16 cellular contexts compared by ENCODE assay signal in genomic region chr1:41589395-41589794, GRCh38.
"Had no signal": no experiment of that assay in that cellular context is flagged by ENCODE, and none has a peak within 500 bp of the region (broad histone marks: within the 10 kb centered on the region; RNA-seq: fewer than 3 reads in every experiment).

No MANE protein-coding gene starts in this region.

- H3K4me1 Mint-ChIP-seq: nephron had no signal

- H3K4me3 Mint-ChIP-seq: dendritic cell treated with granulocyte-macrophage colony-stimulating factor and Interleukin-4, amounts not matched to agents 40 ng/mL and 50 ng/mL, for 4 days; naive B cell; nephron had no signal

- H3K9me3 ChIP-seq: prostate gland had no signal

- H3K9me3 Mint-ChIP-seq: dendritic cell treated with granulocyte-macrophage colony-stimulating factor and Interleukin-4, amounts not matched to agents 40 ng/mL and 50 ng/mL, for 4 days; nephron had no signal

- H2AFZ ChIP-seq: parathyroid adenoma had no signal

- H3K36me3 ChIP-seq: heart left ventricle, prostate gland had no signal

- H3K79me2 ChIP-seq: parathyroid adenoma had no signal

- H3K9ac ChIP-seq: parathyroid adenoma had no signal

- H3K4me3 ChIP-seq: heart left ventricle, prostate gland, spleen had no signal

- H3K4me1 ChIP-seq: heart left ventricle, parathyroid adenoma, prostate gland, spleen had no signal

- DNase-seq: cerebellar nuclear complex; heart left ventricle; hippocampal formation; kidney glomerular epithelial cell; naive B cell; occipital lobe; spleen; stimulated activated CD4-positive, alpha-beta T cell treated with anti-CD3 and anti-CD28 coated beads, Interleukin-15, amount 100 ng/mL, for 24 hours; stimulated activated CD4-positive, alpha-beta T cell treated with anti-CD3 and anti-CD28 coated beads, Interleukin-2, amount 100 ng/mL, for 24 hours; stimulated activated CD4-positive, alpha-beta T cell treated with anti-CD3 and anti-CD28 coated beads, Interleukin-4, amount 100 ng/mL, for 4 hours; stimulated activated naive CD4-positive, alpha-beta T cell; trophoblast cell had no signal

- H3K27me3 Mint-ChIP-seq: dendritic cell treated with granulocyte-macrophage colony-stimulating factor and Interleukin-4, amounts not matched to agents 40 ng/mL and 50 ng/mL, for 4 days; naive B cell had no signal

- H3K27ac Mint-ChIP-seq: dendritic cell treated with granulocyte-macrophage colony-stimulating factor and Interleukin-4, amounts not matched to agents 40 ng/mL and 50 ng/mL, for 4 days; nephron had no signal

- H3K27me3 ChIP-seq: heart left ventricle, spleen had no signal

- H3K27ac ChIP-seq: heart left ventricle, parathyroid adenoma, prostate gland, spleen had no signal
